ENCODE assay signal across 28 cellular contexts in genomic region chr5:16582081-16582480, GRCh38. TPM values are rescaled to one million over a fixed set of nuclear protein-coding genes. Genes with fewer than 3 reads are reported as not detected.
"Had no signal": no experiment of that assay in that cellular context is flagged by ENCODE, and none has a peak within 500 bp of the region (broad histone marks: within the 10 kb centered on the region; RNA-seq: fewer than 3 reads in every experiment).

No MANE protein-coding gene starts in this region.

- ATAC-seq: esophagus mucosa, gastroesophageal sphincter, natural killer cell, psoas muscle had no signal

- H3K9me3 ChIP-seq: gastroesophageal sphincter, left ventricle myocardium inferior, ovary, psoas muscle, right atrium auricular region, suprapubic skin, transverse colon had no signal

- H3K27ac ChIP-seq: gastroesophageal sphincter, left ventricle myocardium inferior, ovary, psoas muscle, right atrium auricular region, spleen, suprapubic skin, transverse colon had no signal

- H3K4me1 ChIP-seq: psoas muscle, spleen, transverse colon had no signal

- H3K27ac Mint-ChIP-seq: activated CD4-positive, alpha-beta memory T cell treated with anti-CD3 and anti-CD28 coated beads, Interleukin-2, amount 10 ng/mL, durations not matched to agents 7 days and 5 days; activated naive CD8-positive, alpha-beta T cell treated with anti-CD3 and anti-CD28 coated beads for 36 hours; natural killer cell; stimulated activated naive CD8-positive, alpha-beta T cell treated with anti-CD3 and anti-CD28 coated beads, Interleukin-15, Interleukin-2, amounts not matched to agents 100 ng/mL and 50 ng/mL, for 24 hours; T-helper 1 cell treated with Interleukin-12 subunit alpha and Interleukin-12 subunit beta and Interleukin-4 antibody, amounts not matched to agents 30 μg/mL and 1 μg/mL, for 36 hours had no signal

- H3K36me3 ChIP-seq: gastroesophageal sphincter, left ventricle myocardium inferior, ovary, right atrium auricular region, spleen, suprapubic skin, transverse colon had no signal

- H3K27me3 ChIP-seq: gastroesophageal sphincter, ovary, right atrium auricular region, spleen, suprapubic skin, transverse colon had no signal

- H3K9me3 Mint-ChIP-seq: central memory CD8-positive, alpha-beta T cell; natural killer cell; T-helper 1 cell treated with Interleukin-12 subunit alpha and Interleukin-12 subunit beta and Interleukin-4 antibody, amounts not matched to agents 30 μg/mL and 1 μg/mL, for 36 hours had no signal

- H3K4me3 ChIP-seq: gastroesophageal sphincter, left ventricle myocardium inferior, ovary, psoas muscle, right atrium auricular region, spleen, suprapubic skin, transverse colon had no signal

- H3K4me3 Mint-ChIP-seq: activated CD4-positive, alpha-beta memory T cell treated with anti-CD3 and anti-CD28 coated beads, Interleukin-2, amount 10 ng/mL, durations not matched to agents 7 days and 5 days; activated naive CD8-positive, alpha-beta T cell treated with anti-CD3 and anti-CD28 coated beads for 36 hours; central memory CD8-positive, alpha-beta T cell; natural killer cell; stimulated activated naive CD8-positive, alpha-beta T cell treated with anti-CD3 and anti-CD28 coated beads, Interleukin-15, Interleukin-2, amounts not matched to agents 100 ng/mL and 50 ng/mL, for 24 hours; T-helper 1 cell treated with Interleukin-12 subunit alpha and Interleukin-12 subunit beta and Interleukin-4 antibody, amounts not matched to agents 30 μg/mL and 1 μg/mL, for 36 hours had no signal

- DNase-seq: activated CD4-positive, alpha-beta memory T cell treated with anti-CD3 and anti-CD28 coated beads, Interleukin-2, amount 10 ng/mL, durations not matched to agents 7 days and 5 days; activated CD4-positive, alpha-beta T cell treated with anti-CD3 and anti-CD28 coated beads for 48 hours; activated CD4-positive, CD25-positive, alpha-beta regulatory T cell; activated naive CD8-positive, alpha-beta T cell treated with anti-CD3 and anti-CD28 coated beads for 36 hours; activated T-cell treated with anti-CD3 and anti-CD28 coated beads for 4 hours; effector memory CD4-positive, alpha-beta T cell; hypothalamus; left ventricle myocardium inferior; midbrain; natural killer cell; ovary; psoas muscle; spleen; stimulated activated CD4-positive, alpha-beta T cell treated with anti-CD3 and anti-CD28 coated beads, Interleukin-4, amount 100 ng/mL, for 1 hour; T1000; transverse colon had no signal

- H3K27me3 Mint-ChIP-seq: activated CD4-positive, alpha-beta memory T cell treated with anti-CD3 and anti-CD28 coated beads, Interleukin-2, amount 10 ng/mL, durations not matched to agents 7 days and 5 days; activated naive CD8-positive, alpha-beta T cell treated with anti-CD3 and anti-CD28 coated beads for 36 hours; central memory CD8-positive, alpha-beta T cell; stimulated activated naive CD8-positive, alpha-beta T cell treated with anti-CD3 and anti-CD28 coated beads, Interleukin-15, Interleukin-2, amounts not matched to agents 100 ng/mL and 50 ng/mL, for 24 hours had no signal

- H3K4me1 Mint-ChIP-seq: activated CD4-positive, alpha-beta memory T cell treated with anti-CD3 and anti-CD28 coated beads, Interleukin-2, amount 10 ng/mL, durations not matched to agents 7 days and 5 days; natural killer cell had no signal

- FAIRE-seq: astrocyte, colon, urothelium cell line had no signal

RNA-seq across cellular contexts. Expression of gene RETREG1, which starts 34.7 kb away (rescaled TPM):
- total RNA-seq: dermis microvascular lymphatic vessel endothelial cell, lung microvascular endothelial cell had no signal
